ENCODE assay signal across 13 cellular contexts in genomic region chr12:11716794-11717532, GRCh38.
DNase-seq lines count a peak whose midpoint lies in the region; ATAC-seq and TF ChIP-seq lines count a peak whose summit lies in the region.
"Had no signal": no experiment of that assay in that cellular context is flagged by ENCODE, and none has a peak within 500 bp of the region (broad histone marks: within the 10 kb centered on the region; RNA-seq: fewer than 3 reads in every experiment).

No MANE protein-coding gene starts in this region.

- H3K79me1 ChIP-seq in IMR-90 (ENCODE audit: low read depth in 1 of 2, low read length in 2 of 2): peaks cover 38 to 82% of the 10 kb centered on the region in 2 experiments

- peak overlapping the region; percentile 38; the same call in 1 of the 2 replicates for H3K9ac ChIP-seq in IMR-90 (ENCODE audit: low read depth, low read length)

- H3K9me3 ChIP-seq in AG04450 (ENCODE audit: control insufficient read depth, insufficient read depth, low read length): no peaks in the 10 kb centered on the region
- no peaks in the 10 kb centered on the region for H3K9me3 ChIP-seq in IMR-90 (ENCODE audit: control insufficient read depth, insufficient read depth, low read length)
- no peaks in the 10 kb centered on the region for H3K9me3 ChIP-seq in mesodermal cell (ENCODE audit: control insufficient read depth, low read length)
- H3K9me3 ChIP-seq: heart left ventricle had no signal

- no peak overlapping the region for H3K56ac ChIP-seq in IMR-90 (ENCODE audit: extremely low read depth, insufficient read depth, low read length)

- no peaks in the 10 kb centered on the region for H3K27me3 Mint-ChIP-seq in chondrocyte (ENCODE audit: low read depth)
- H3K27me3 Mint-ChIP-seq in activated CD4-positive, alpha-beta memory T cell treated with anti-CD3 and anti-CD28 coated beads, Interleukin-2, amount 10 ng/mL, durations not matched to agents 7 days and 5 days: no peaks in the 10 kb centered on the region

- peak overlapping the region; percentile 45 for H2BK20ac ChIP-seq in IMR-90 (ENCODE audit: low read depth, low read length)

- H3K23ac ChIP-seq in IMR-90 (ENCODE audit: low read depth, low read length): peak overlapping the region; percentile 77

- H3K9me3 Mint-ChIP-seq in chondrocyte (ENCODE audit: low read depth): no peaks in the 10 kb centered on the region
- no peaks in the 10 kb centered on the region for H3K9me3 Mint-ChIP-seq in activated CD4-positive, alpha-beta memory T cell treated with anti-CD3 and anti-CD28 coated beads, Interleukin-2, amount 10 ng/mL, durations not matched to agents 7 days and 5 days

- H3K4me1 ChIP-seq in IMR-90 (ENCODE audit: control insufficient read depth, insufficient read depth, low read length) (peaks cover 25% of the 10 kb centered on the region), mesodermal cell (ENCODE audit: control insufficient read depth, insufficient read depth, low read length, poor library complexity, severe bottlenecking) (peaks cover 42% of the 10 kb centered on the region)

- H3K18ac ChIP-seq in IMR-90 (ENCODE audit: low read depth, low read length): peak overlapping the region; percentile 90

- peak overlapping the region; percentile 10; the same call in 2 of the 3 replicates for H2BK15ac ChIP-seq in IMR-90 (ENCODE audit: low read depth, low read length)

- no peak for TF ChIP-seq CTCF in AG04450 (IDR thresholded peaks at IDR 0.05; ENCODE audit: low read depth, low read length)
- TF ChIP-seq CTCF in IMR-90 (conservative IDR thresholded peaks at IDR 0.05; ENCODE audit: low read depth, low read length): no peak
- TF ChIP-seq CTCF in chondrocyte (IDR thresholded peaks at IDR 0.05): no peak

- peak overlapping the region; percentile 20 for H4K91ac ChIP-seq in IMR-90 (ENCODE audit: insufficient read depth, low read depth, low read length)

- peaks cover 51% of the 10 kb centered on the region for H3K4me1 Mint-ChIP-seq in chondrocyte (ENCODE audit: low read depth)
- peaks cover 31% of the 10 kb centered on the region for H3K4me1 Mint-ChIP-seq in activated CD4-positive, alpha-beta memory T cell treated with anti-CD3 and anti-CD28 coated beads, Interleukin-2, amount 10 ng/mL, durations not matched to agents 7 days and 5 days

- H3K27ac Mint-ChIP-seq in chondrocyte (ENCODE audit: unreplicated experiment): peak overlapping the region; percentile 77
- H3K27ac Mint-ChIP-seq in activated CD4-positive, alpha-beta memory T cell treated with anti-CD3 and anti-CD28 coated beads, Interleukin-2, amount 10 ng/mL, durations not matched to agents 7 days and 5 days: no peak overlapping the region

- peak overlapping the region; percentile 38 to 52; a peak in 2 of 4 replicates for H4K8ac ChIP-seq in IMR-90 (ENCODE audit: low read depth in 2 of 2, low read length in 2 of 2)

- H3K14ac ChIP-seq in IMR-90 (replicated peaks; ENCODE audit: low read depth, low read length): peak overlapping the region; percentile 72

- no peak for TF ChIP-seq RAD21 in IMR-90 (IDR thresholded peaks at IDR 0.05; ENCODE audit: low read length)

- H3K4me3 ChIP-seq in AG04450 (ENCODE audit: low read depth, low read length): no peak overlapping the region
- H3K4me3 ChIP-seq in IMR-90 (ENCODE audit: insufficient read depth, low read depth, low read length): no peak overlapping the region
- H3K4me3 ChIP-seq in mesodermal cell (ENCODE audit: extremely low read depth, insufficient read depth, low read length, poor library complexity, severe bottlenecking): no peak overlapping the region
- H3K4me3 ChIP-seq: heart left ventricle had no signal

- peak overlapping the region; percentile 62 for H2BK5ac ChIP-seq in IMR-90 (ENCODE audit: low read depth, low read length, poor library complexity, severe bottlenecking)

- peaks cover 3% of the 10 kb centered on the region for H4K20me1 ChIP-seq in IMR-90 (ENCODE audit: insufficient read depth, low read length)

- H2AK5ac ChIP-seq in IMR-90 (ENCODE audit: low read depth, low read length): peak overlapping the region; percentile 65; the same call in 1 of the 2 replicates

- H3K36me3 ChIP-seq in IMR-90 (ENCODE audit: control insufficient read depth, insufficient read depth, low read length) (peaks cover 1% of the 10 kb centered on the region; the same call in 1 of the 2 replicates), mesodermal cell (ENCODE audit: control insufficient read depth, insufficient read depth, low read length) (peaks cover 29% of the 10 kb centered on the region)

- H3K4ac ChIP-seq in IMR-90 (ENCODE audit: low read depth, low read length): peak overlapping the region; percentile 57

- POLR2A ChIA-PET in AG04450 (lab: Yijun Ruan, JAX) (no interaction called here), IMR-90 (lab: Charles Lee; ENCODE audit: unreplicated experiment) (no interaction called here)
- POLR2A ChIA-PET in activated CD4-positive, alpha-beta memory T cell treated with anti-CD3 and anti-CD28 coated beads, Interleukin-2, amount 10 ng/mL, durations not matched to agents 7 days and 5 days (lab: Charles Lee): no interaction called here

- H3K9me1 ChIP-seq in IMR-90 (ENCODE audit: insufficient read depth, low read length): peaks cover 19% of the 10 kb centered on the region

- DNase-seq in AG04450 (ENCODE audit: low read depth, low spot score) (no peak), IMR-90 (peak; percentile 56), chondrocyte (ENCODE audit: low spot score) (no peak), cerebellar cortex (ENCODE audit: low spot score) (no peak)
- no peak for DNase-seq in activated CD4-positive, alpha-beta memory T cell treated with anti-CD3 and anti-CD28 coated beads, Interleukin-2, amount 10 ng/mL, durations not matched to agents 7 days and 5 days
- DNase-seq: activated CD4-positive, CD25-positive, alpha-beta regulatory T cell; activated gamma-delta T cell treated with Interleukin-2 at 50 U/mL for 16 hours; heart left ventricle; NCI-H2029 had no signal

- no TSS peak for BruUV-seq in IMR-90 (replicated peaks; lab: Mats Ljungman, UMichigan)

- peak overlapping the region; percentile 19 for H2AFZ ChIP-seq in IMR-90 (replicated peaks; ENCODE audit: low read length, poor library complexity)

- 88% methylated on average over 2 of the region's 8 CpGs; no CpG with 5 or more reads in 1 of the 2 experiments for WGBS in IMR-90 (ENCODE audit: extremely low coverage in 2 of 2, insufficient read length in 1 of 2), 2 experiments
- WGBS in mesodermal cell (ENCODE audit: insufficient coverage in 2 of 2), 2 experiments: 94% methylated on average over 7 to 8 of the region's 8 CpGs

- peaks cover 9% of the 10 kb centered on the region for H3K36me3 Mint-ChIP-seq in chondrocyte (ENCODE audit: low read depth)
- H3K36me3 Mint-ChIP-seq in activated CD4-positive, alpha-beta memory T cell treated with anti-CD3 and anti-CD28 coated beads, Interleukin-2, amount 10 ng/mL, durations not matched to agents 7 days and 5 days (ENCODE audit: low read depth): peaks cover 33% of the 10 kb centered on the region

- H3K27me3 ChIP-seq in AG04450 (ENCODE audit: control insufficient read depth, insufficient read depth, low read length) (no peaks in the 10 kb centered on the region), IMR-90 (ENCODE audit: control insufficient read depth, insufficient read depth, low read length) (no peaks in the 10 kb centered on the region)
- H3K27me3 ChIP-seq: heart left ventricle had no signal

- TF ChIP-seq POLR2A in IMR-90 (IDR thresholded peaks at IDR 0.05; ENCODE audit: low read depth, low read length): no peak

- in situ Hi-C loops in IMR-90 (cut with MboI; ENCODE audit: low sequenced_read_pairs): loop anchor here (25.0 kb wide), 1 partner anchor 995 kb away; the partner anchor contains the start of gene CDKN1B

- H2BK120ac ChIP-seq in IMR-90 (ENCODE audit: low read depth, low read length): peak overlapping the region; percentile 81

- peak overlapping the region; percentile 51 for H4K5ac ChIP-seq in IMR-90 (ENCODE audit: low read depth, low read length)

- no peak overlapping the region for H2AK9ac ChIP-seq in IMR-90 (replicated peaks; ENCODE audit: low read depth, low read length, poor library complexity)

- CTCF ChIA-PET in AG04450 (lab: Charles Lee) (interaction anchor here (1.0 to 1.2 kb wide), 2 partner anchors 9 to 164 kb away, joined by 3 to 5 read pairs; no protein-coding TSS in a partner anchor), IMR-90 (lab: Yijun Ruan, JAX) (interaction anchor here (0.6 kb wide), 1 partner anchor 80 kb away, joined by 3 read pairs; no protein-coding TSS in a partner anchor)
- CTCF ChIA-PET in activated CD4-positive, alpha-beta memory T cell treated with anti-CD3 and anti-CD28 coated beads, Interleukin-2, amount 10 ng/mL, durations not matched to agents 7 days and 5 days (lab: Charles Lee): no interaction called here

- intact Hi-C loops in IMR-90 (cut with micrococcal nuclease): no loop called here

- ATAC-seq in IMR-90 (ENCODE audit: low read depth) (no peak), GM19452 (IDR thresholded peaks at IDR 0.05; ENCODE audit: unreplicated experiment) (no peak), HG02642 (IDR thresholded peaks at IDR 0.05; ENCODE audit: poor library complexity, unreplicated experiment) (no peak)
- ATAC-seq: heart left ventricle had no signal

- dilution Hi-C loops in IMR-90 (cut with HindIII; ENCODE audit: low sequenced_read_pairs, unreplicated experiment): no loop called here

- no peak overlapping the region for H3K4me3 Mint-ChIP-seq in chondrocyte (ENCODE audit: unreplicated experiment)
- no peak overlapping the region for H3K4me3 Mint-ChIP-seq in activated CD4-positive, alpha-beta memory T cell treated with anti-CD3 and anti-CD28 coated beads, Interleukin-2, amount 10 ng/mL, durations not matched to agents 7 days and 5 days

- peak overlapping the region; percentile 33 for H3K27ac ChIP-seq in AG04450 (ENCODE audit: low read depth, low read length)
- peak overlapping the region; percentile 39 for H3K27ac ChIP-seq in IMR-90 (ENCODE audit: insufficient read depth, low read length)
- H3K27ac ChIP-seq in mesodermal cell (ENCODE audit: low read depth, low read length, severe bottlenecking): peak overlapping the region; percentile 92
- H3K27ac ChIP-seq: C4-2B had no signal

- peak overlapping the region; percentile 40; the same call in 1 of the 2 replicates for H3K4me2 ChIP-seq in IMR-90 (ENCODE audit: low read depth, low read length)

TF ChIP-seq in IMR-90, 13 proteins besides CTCF, POLR2A, EP300 and RAD21:
- TF ChIP-seq MAZ (IDR thresholded peaks at IDR 0.05; ENCODE audit: borderline replicate concordance, low read depth, low read length): no peak
- peak; percentile 63; the same call in 1 of the 2 replicates for TF ChIP-seq CEBPB (IDR thresholded peaks at IDR 0.05; ENCODE audit: low read depth, low read length)

Comparison
In these comparisons a context has a peak if more than half of its experiments do, and no peak if none do; other contexts are left out.
1. H3K27ac ChIP-seq: peak in every context shown above with its lines; median percentile 92 in mesodermal cell; 39 in IMR-90; 33 in AG04450.